2 cellular contexts compared by ENCODE assay signal in the genomic region with DNA sequence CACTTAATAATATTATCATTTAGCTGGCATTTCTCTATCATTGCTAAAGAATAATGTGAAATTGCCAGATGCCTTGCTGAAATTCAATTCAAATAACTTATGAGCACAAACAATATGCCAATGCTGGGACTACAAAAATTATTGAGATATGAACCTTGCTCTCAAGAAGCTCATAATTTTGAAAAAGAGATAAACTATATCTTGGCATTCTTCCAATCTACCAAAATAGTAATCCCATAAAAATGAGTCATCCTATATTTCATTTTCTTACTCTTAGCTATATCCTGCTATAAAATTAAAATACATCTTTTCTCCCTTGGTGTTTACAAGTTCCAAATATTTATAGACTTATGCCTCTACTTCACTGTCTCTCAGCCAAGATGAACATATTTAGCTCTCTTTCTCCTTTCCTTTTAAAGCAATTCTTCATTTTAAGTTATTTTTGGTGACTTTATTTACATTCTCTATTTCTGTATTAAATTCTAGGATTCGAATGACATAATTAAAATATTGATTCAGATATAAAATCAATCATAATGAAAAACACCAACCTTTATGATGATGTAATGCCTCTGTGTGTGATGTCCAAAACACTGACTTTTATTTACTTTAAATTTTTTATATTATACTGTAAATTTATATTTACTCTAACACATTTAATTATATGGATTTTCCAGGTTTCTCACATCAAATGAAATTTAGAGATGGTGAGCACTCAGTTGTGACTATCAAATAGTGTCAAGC.
TF ChIP-seq lines count a peak whose summit lies in the region.

No MANE protein-coding gene starts in this region.

TF ChIP-seq in HepG2, 621 proteins besides CTCF, POLR2A, EP300 and RAD21:
- TF ChIP-seq, protein P1, sequence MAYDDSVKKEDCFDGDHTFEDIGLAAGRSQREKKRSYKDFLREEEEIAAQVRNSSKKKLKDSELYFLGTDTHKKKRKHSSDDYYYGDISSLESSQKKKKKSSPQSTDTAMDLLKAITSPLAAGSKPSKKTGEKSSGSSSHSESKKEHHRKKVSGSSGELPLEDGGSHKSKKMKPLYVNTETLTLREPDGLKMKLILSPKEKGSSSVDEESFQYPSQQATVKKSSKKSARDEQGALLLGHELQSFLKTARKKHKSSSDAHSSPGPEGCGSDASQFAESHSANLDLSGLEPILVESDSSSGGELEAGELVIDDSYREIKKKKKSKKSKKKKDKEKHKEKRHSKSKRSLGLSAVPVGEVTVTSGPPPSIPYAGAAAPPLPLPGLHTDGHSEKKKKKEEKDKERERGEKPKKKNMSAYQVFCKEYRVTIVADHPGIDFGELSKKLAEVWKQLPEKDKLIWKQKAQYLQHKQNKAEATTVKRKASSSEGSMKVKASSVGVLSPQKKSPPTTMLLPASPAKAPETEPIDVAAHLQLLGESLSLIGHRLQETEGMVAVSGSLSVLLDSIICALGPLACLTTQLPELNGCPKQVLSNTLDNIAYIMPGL (CRISPR knock-in tag; IDR thresholded peaks at IDR 0.05; ENCODE audit: borderline replicate concordance in 1 of 2, low read depth in 1 of 2), result no peak
- TF ChIP-seq HOXA5 (CRISPR knock-in tag; IDR thresholded peaks at IDR 0.05) (no peak), ZNF441 (CRISPR knock-in tag; IDR thresholded peaks at IDR 0.05; ENCODE audit: borderline replicate concordance) (no peak), ATF7 (IDR thresholded peaks at IDR 0.05) (peak; percentile 76), ATF7 (CRISPR knock-in tag; IDR thresholded peaks at IDR 0.05) (no peak), ZNF431 (CRISPR knock-in tag; IDR thresholded peaks at IDR 0.05; ENCODE audit: borderline replicate concordance, low read depth) (no peak), CBX5 (CRISPR knock-in tag; IDR thresholded peaks at IDR 0.05; ENCODE audit: borderline replicate concordance) (no peak), ZEB1 (IDR thresholded peaks at IDR 0.05; ENCODE audit: insufficient replicate concordance, low read depth) (no peak)
- TF ChIP-seq, protein P2, sequence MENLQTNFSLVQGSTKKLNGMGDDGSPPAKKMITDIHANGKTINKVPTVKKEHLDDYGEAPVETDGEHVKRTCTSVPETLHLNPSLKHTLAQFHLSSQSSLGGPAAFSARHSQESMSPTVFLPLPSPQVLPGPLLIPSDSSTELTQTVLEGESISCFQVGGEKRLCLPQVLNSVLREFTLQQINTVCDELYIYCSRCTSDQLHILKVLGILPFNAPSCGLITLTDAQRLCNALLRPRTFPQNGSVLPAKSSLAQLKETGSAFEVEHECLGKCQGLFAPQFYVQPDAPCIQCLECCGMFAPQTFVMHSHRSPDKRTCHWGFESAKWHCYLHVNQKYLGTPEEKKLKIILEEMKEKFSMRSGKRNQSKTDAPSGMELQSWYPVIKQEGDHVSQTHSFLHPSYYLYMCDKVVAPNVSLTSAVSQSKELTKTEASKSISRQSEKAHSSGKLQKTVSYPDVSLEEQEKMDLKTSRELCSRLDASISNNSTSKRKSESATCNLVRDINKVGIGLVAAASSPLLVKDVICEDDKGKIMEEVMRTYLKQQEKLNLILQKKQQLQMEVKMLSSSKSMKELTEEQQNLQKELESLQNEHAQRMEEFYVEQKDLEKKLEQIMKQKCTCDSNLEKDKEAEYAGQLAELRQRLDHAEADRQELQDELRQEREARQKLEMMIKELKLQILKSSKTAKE (CRISPR knock-in tag; IDR thresholded peaks at IDR 0.05; ENCODE audit: borderline replicate concordance), result no peak

TF ChIP-seq in SK-N-SH, 30 proteins besides CTCF, POLR2A, EP300 and RAD21 (continued from another document):
- TF ChIP-seq SIN3A (IDR thresholded peaks at IDR 0.05; ENCODE audit: borderline replicate concordance, low read depth, low read length), result no peak
